In genomic region chr18:13267517-13267916, GRCh38 we compare ENCODE assay signal across 1 cellular context.
TF ChIP-seq lines count a peak whose summit lies in the region.

No MANE protein-coding gene starts in this region.

TF ChIP-seq in HepG2, 621 proteins besides CTCF, POLR2A, EP300 and RAD21:
- TF ChIP-seq KLF9 (CRISPR knock-in tag; IDR thresholded peaks at IDR 0.05; ENCODE audit: low read depth) (no peak), SMARCE1 (IDR thresholded peaks at IDR 0.05; ENCODE audit: borderline replicate concordance) (no peak), BORCS8-MEF2B (CRISPR knock-in tag; IDR thresholded peaks at IDR 0.05) (no peak), MATR3 (CRISPR knock-in tag; IDR thresholded peaks at IDR 0.05) (no peak), STAT6 (CRISPR knock-in tag; IDR thresholded peaks at IDR 0.05; ENCODE audit: borderline replicate concordance) (no peak), ZNF556 (CRISPR knock-in tag; IDR thresholded peaks at IDR 0.05; ENCODE audit: borderline replicate concordance) (no peak), PAX8 (CRISPR knock-in tag; IDR thresholded peaks at IDR 0.05; ENCODE audit: borderline replicate concordance) (no peak), CCDC6 (CRISPR knock-in tag; IDR thresholded peaks at IDR 0.05) (no peak), ARNT2 (CRISPR knock-in tag; IDR thresholded peaks at IDR 0.05; ENCODE audit: low read depth) (no peak), ZSCAN20 (CRISPR knock-in tag; IDR thresholded peaks at IDR 0.05; ENCODE audit: borderline replicate concordance) (no peak), SRSF4 (IDR thresholded peaks at IDR 0.05; ENCODE audit: low read depth, low read length, poor library complexity, severe bottlenecking) (no peak), NR3C1 (CRISPR knock-in tag; IDR thresholded peaks at IDR 0.05) (no peak), CSRNP1 (CRISPR knock-in tag; IDR thresholded peaks at IDR 0.05) (no peak), ZNF296 (CRISPR knock-in tag; conservative IDR thresholded peaks at IDR 0.05) (no peak), ZNF674 (CRISPR knock-in tag; IDR thresholded peaks at IDR 0.05; ENCODE audit: low read depth) (no peak), THAP8 (CRISPR knock-in tag; IDR thresholded peaks at IDR 0.05; ENCODE audit: borderline replicate concordance) (no peak), ZFP36L1 (CRISPR knock-in tag; IDR thresholded peaks at IDR 0.05) (no peak), NKX3-1 (CRISPR knock-in tag; IDR thresholded peaks at IDR 0.05) (no peak)
